In genomic region chr20:41367956-41368355, GRCh38 we compare ENCODE assay signal across 18 cellular contexts. TPM values are rescaled to one million over a fixed set of nuclear protein-coding genes. Genes with fewer than 3 reads are reported as not detected.
DNase-seq lines count a peak whose midpoint lies in the region; ATAC-seq and TF ChIP-seq lines count a peak whose summit lies in the region.
"Had no signal": no experiment of that assay in that cellular context is flagged by ENCODE, and none has a peak within 500 bp of the region (broad histone marks: within the 10 kb centered on the region; RNA-seq: fewer than 3 reads in every experiment).

No MANE protein-coding gene starts in this region.

- H3K4me3 Mint-ChIP-seq in Caco-2 (ENCODE audit: unreplicated experiment) (peak overlapping the region; percentile 64), endodermal cell (peak overlapping the region; percentile 54), neural progenitor cell (peak overlapping the region; percentile 90)
- H3K4me3 Mint-ChIP-seq in activated T-helper 2 cell treated with anti-CD3 and anti-CD28 coated beads, Interferon-gamma antibody, Interleukin-2, Interleukin-4, amounts not matched to agents 10 μg/mL and 5 μg/mL and 100 μg/mL, durations not matched to agents 14 hours and 24 hours and 36 hours (ENCODE audit: low read depth): peak overlapping the region; percentile 13

- H3K27ac Mint-ChIP-seq in Caco-2 (ENCODE audit: unreplicated experiment) (no peak overlapping the region), endodermal cell (no peak overlapping the region), neural progenitor cell (no peak overlapping the region)
- no peak overlapping the region for H3K27ac Mint-ChIP-seq in activated T-helper 2 cell treated with anti-CD3 and anti-CD28 coated beads, Interferon-gamma antibody, Interleukin-2, Interleukin-4, amounts not matched to agents 10 μg/mL and 5 μg/mL and 100 μg/mL, durations not matched to agents 14 hours and 24 hours and 36 hours
- H3K27ac Mint-ChIP-seq: CD8-positive, alpha-beta T cell; HFFc6 had no signal

- H3K36me3 Mint-ChIP-seq in Caco-2 (ENCODE audit: insufficient read depth, unreplicated experiment) (peaks cover 6% of the 10 kb centered on the region), endodermal cell (ENCODE audit: low read depth) (no peaks in the 10 kb centered on the region), neural progenitor cell (no peaks in the 10 kb centered on the region)
- H3K36me3 Mint-ChIP-seq in activated T-helper 2 cell treated with anti-CD3 and anti-CD28 coated beads, Interferon-gamma antibody, Interleukin-2, Interleukin-4, amounts not matched to agents 10 μg/mL and 5 μg/mL and 100 μg/mL, durations not matched to agents 14 hours and 24 hours and 36 hours (ENCODE audit: low read depth): no peaks in the 10 kb centered on the region
- H3K36me3 Mint-ChIP-seq: CD14-positive monocyte; CD8-positive, alpha-beta T cell had no signal

- POLR2A ChIA-PET in Caco-2 (lab: Charles Lee): no interaction called here
- POLR2A ChIA-PET in HEK293T (lab: Yijun Ruan, JAX): no interaction called here

- WGBS in endodermal cell (ENCODE audit: insufficient coverage in 1 of 2, insufficient read length in 1 of 2), 2 experiments: 92% methylated on average over 2 to 3 of the region's 3 CpGs

- H3K4me3 ChIP-seq in Caco-2 (ENCODE audit: low read depth, low read length) (no peak overlapping the region), endodermal cell (ENCODE audit: low read length) (no peak overlapping the region), neural progenitor cell (no peak overlapping the region)
- H3K4me3 ChIP-seq: GM23248, HAP-1 had no signal

- intact Hi-C loops in Caco-2 (cut with micrococcal nuclease; ENCODE audit: unreplicated experiment): no loop called here
- intact Hi-C loops in activated T-helper 2 cell treated with anti-CD3 and anti-CD28 coated beads, Interferon-gamma antibody, Interleukin-2, Interleukin-4, amounts not matched to agents 10 μg/mL and 5 μg/mL and 100 μg/mL, durations not matched to agents 14 hours and 24 hours and 36 hours (cut with micrococcal nuclease): no loop called here

- H3K4me1 Mint-ChIP-seq in Caco-2 (ENCODE audit: low read depth, unreplicated experiment) (peaks cover 11% of the 10 kb centered on the region), endodermal cell (peaks cover 6% of the 10 kb centered on the region), neural progenitor cell (peaks cover 11% of the 10 kb centered on the region)
- no peaks in the 10 kb centered on the region for H3K4me1 Mint-ChIP-seq in activated T-helper 2 cell treated with anti-CD3 and anti-CD28 coated beads, Interferon-gamma antibody, Interleukin-2, Interleukin-4, amounts not matched to agents 10 μg/mL and 5 μg/mL and 100 μg/mL, durations not matched to agents 14 hours and 24 hours and 36 hours (ENCODE audit: low read depth)

- peaks cover 8% of the 10 kb centered on the region for H3K9me3 Mint-ChIP-seq in Caco-2 (ENCODE audit: unreplicated experiment)
- H3K9me3 Mint-ChIP-seq in activated T-helper 2 cell treated with anti-CD3 and anti-CD28 coated beads, Interferon-gamma antibody, Interleukin-2, Interleukin-4, amounts not matched to agents 10 μg/mL and 5 μg/mL and 100 μg/mL, durations not matched to agents 14 hours and 24 hours and 36 hours: peaks cover 4% of the 10 kb centered on the region
- peaks cover 19% of the 10 kb centered on the region for H3K9me3 Mint-ChIP-seq in endodermal cell
- H3K9me3 Mint-ChIP-seq in neural progenitor cell: peaks cover 10% of the 10 kb centered on the region

- H4K20me1 ChIP-seq in neural progenitor cell (ENCODE audit: low read depth): peaks cover 10% of the 10 kb centered on the region

- H3K27me3 Mint-ChIP-seq in Caco-2 (ENCODE audit: insufficient read depth, unreplicated experiment): peaks cover 28% of the 10 kb centered on the region
- peaks cover 33% of the 10 kb centered on the region for H3K27me3 Mint-ChIP-seq in activated T-helper 2 cell treated with anti-CD3 and anti-CD28 coated beads, Interferon-gamma antibody, Interleukin-2, Interleukin-4, amounts not matched to agents 10 μg/mL and 5 μg/mL and 100 μg/mL, durations not matched to agents 14 hours and 24 hours and 36 hours (ENCODE audit: low read depth)
- peaks cover 60% of the 10 kb centered on the region for H3K27me3 Mint-ChIP-seq in endodermal cell (ENCODE audit: insufficient read depth)
- peaks cover 21% of the 10 kb centered on the region for H3K27me3 Mint-ChIP-seq in neural progenitor cell (ENCODE audit: insufficient read depth, low read depth)

- CTCF ChIA-PET in Caco-2 (lab: Charles Lee): interaction anchor here (0.6 to 1.2 kb wide), 2 partner anchors 27 to 661 kb away, joined by 3 to 7 read pairs; partner anchors contain the start of gene LPIN3
- CTCF ChIA-PET in HEK293T (lab: Yijun Ruan, JAX): no interaction called here

- H2AFZ ChIP-seq in neural progenitor cell (replicated peaks): no peak overlapping the region
- H2AFZ ChIP-seq: GM23248 had no signal

- H3K79me2 ChIP-seq in neural progenitor cell (ENCODE audit: low read depth): no peaks in the 10 kb centered on the region

- ATAC-seq in HG03439 (IDR thresholded peaks at IDR 0.05; ENCODE audit: unreplicated experiment) (no peak), GM21423 (IDR thresholded peaks at IDR 0.05; ENCODE audit: unreplicated experiment) (no peak)
- ATAC-seq: CD8-positive, alpha-beta T cell had no signal

- no TSS peak for BruUV-seq in Caco-2 (replicated peaks; lab: Mats Ljungman, UMichigan)

- DNase-seq in Caco-2: no peak
- no peak for DNase-seq in activated T-helper 2 cell treated with anti-CD3 and anti-CD28 coated beads, Interferon-gamma antibody, Interleukin-2, Interleukin-4, amounts not matched to agents 10 μg/mL and 5 μg/mL and 100 μg/mL, durations not matched to agents 14 hours and 24 hours and 36 hours (ENCODE audit: low spot score)
- no peak for DNase-seq in endodermal cell
- DNase-seq in neural progenitor cell (ENCODE audit: low spot score): no peak
- DNase-seq in occipital lobe (lab: John Stamatoyannopoulos, UW): no peak
- DNase-seq in HEK293T (ENCODE audit: extremely low spot score): no peak
- DNase-seq: CD8-positive, alpha-beta T cell; COR-L47; DND-41; GDM1; GM23248; HFFc6 had no signal

- no peak overlapping the region for H3K27ac ChIP-seq in endodermal cell (ENCODE audit: low read depth, low read length)
- no peak overlapping the region for H3K27ac ChIP-seq in neural progenitor cell
- H3K27ac ChIP-seq: 22Rv1, GM23248, HL-60 had no signal

- peaks cover 4% of the 10 kb centered on the region; the same call in 1 of the 2 replicates for H3K9me3 ChIP-seq in Caco-2
- no peaks in the 10 kb centered on the region for H3K9me3 ChIP-seq in endodermal cell (ENCODE audit: control insufficient read depth, low read length)
- H3K9me3 ChIP-seq in neural progenitor cell (ENCODE audit: low read depth): no peaks in the 10 kb centered on the region
- H3K9me3 ChIP-seq: HAP-1 had no signal

- peaks cover 12% of the 10 kb centered on the region for H3F3A ChIP-seq in neural progenitor cell (ENCODE audit: low read depth)

- no peak for TF ChIP-seq CTCF in Caco-2 (IDR thresholded peaks at IDR 0.05; ENCODE audit: insufficient read depth in 1 of 2, low read depth in 1 of 2, low read length in 1 of 2, severe bottlenecking in 1 of 2, unreplicated experiment in 1 of 2)
- TF ChIP-seq CTCF in endodermal cell (conservative IDR thresholded peaks at IDR 0.05): no peak
- no peak for TF ChIP-seq CTCF in neural progenitor cell (IDR thresholded peaks at IDR 0.05)

- no peak overlapping the region for H3K4me2 ChIP-seq in neural progenitor cell

- H3K9ac ChIP-seq in endodermal cell (ENCODE audit: extremely low read depth, low read length, poor library complexity, severe bottlenecking): no peak overlapping the region
- H3K9ac ChIP-seq in neural progenitor cell: no peak overlapping the region
- H3K9ac ChIP-seq: GM23248 had no signal

- H3K4me1 ChIP-seq in Caco-2 (0 out of 2 replicates have a peak, but pooled peaks cover 6% of the 10 kb centered on the region), endodermal cell (ENCODE audit: control insufficient read depth, insufficient read depth, low read length) (no peaks in the 10 kb centered on the region), neural progenitor cell (peaks cover 9% of the 10 kb centered on the region)

- H3K27me3 ChIP-seq in Caco-2 (replicated peaks; ENCODE audit: control insufficient read depth, insufficient read depth, low read length) (peaks cover 8% of the 10 kb centered on the region), endodermal cell (ENCODE audit: control insufficient read depth, insufficient read depth, low read length, poor library complexity, severe bottlenecking) (peaks cover 53% of the 10 kb centered on the region), neural progenitor cell (peaks cover 63% of the 10 kb centered on the region)

- no peaks in the 10 kb centered on the region for H3K36me3 ChIP-seq in Caco-2 (ENCODE audit: control insufficient read depth, insufficient read depth, low read length)
- H3K36me3 ChIP-seq in endodermal cell (ENCODE audit: control insufficient read depth, insufficient read depth, low read length): no peaks in the 10 kb centered on the region
- H3K36me3 ChIP-seq in neural progenitor cell: no peaks in the 10 kb centered on the region

TF ChIP-seq in HEK293T, 16 proteins besides CTCF, POLR2A, EP300 and RAD21 (continues in another document):
- no peak for TF ChIP-seq HDGF (IDR thresholded peaks at IDR 0.05; ENCODE audit: borderline replicate concordance)

RNA-seq across cellular contexts. Expression of gene EMILIN3, which starts 1.3 kb away (rescaled TPM):
- total RNA-seq in Caco-2 (2022) (0.50 and 0.51 TPM in 2 replicates), endodermal cell (1 to 10 TPM; 5.3 to 9.6 TPM), neural progenitor cell (ENCODE audit: low replicate concordance) (3.5 and 9.0 TPM in 2 replicates), occipital lobe (3.1 TPM)
- total RNA-seq in activated T-helper 2 cell treated with anti-CD3 and anti-CD28 coated beads, Interferon-gamma antibody, Interleukin-2, Interleukin-4, amounts not matched to agents 10 μg/mL and 5 μg/mL and 100 μg/mL, durations not matched to agents 14 hours and 24 hours and 36 hours: 0.07 TPM in 1 of 2 replicates, not detected in the other
- 9.3 TPM for polyA plus RNA-seq in endodermal cell (2013, experiment 1 of 2)
- 8.2 TPM for polyA plus RNA-seq in endodermal cell (2013, experiment 2 of 2)
- total RNA-seq: CD8-positive, alpha-beta T cell; GM23248; HFFc6 had no signal
- polyA plus RNA-seq: CD14-positive monocyte, GM23248 had no signal

RNA-seq across cellular contexts. Expression of gene LPIN3, which starts 27.3 kb away (rescaled TPM):
- 32.6 and 32.8 TPM in 2 replicates for total RNA-seq in Caco-2 (2022)
- 1.2 and 1.6 TPM in 2 replicates for total RNA-seq in activated T-helper 2 cell treated with anti-CD3 and anti-CD28 coated beads, Interferon-gamma antibody, Interleukin-2, Interleukin-4, amounts not matched to agents 10 μg/mL and 5 μg/mL and 100 μg/mL, durations not matched to agents 14 hours and 24 hours and 36 hours
- total RNA-seq in endodermal cell: 10 to 100 TPM; 13.1 to 13.2 TPM
- 7.1 TPM for polyA plus RNA-seq in endodermal cell (2013, experiment 1 of 2)
- 6.8 TPM for polyA plus RNA-seq in endodermal cell (2013, experiment 2 of 2)
- 2.8 and 8.9 TPM in 2 replicates for total RNA-seq in neural progenitor cell (ENCODE audit: low replicate concordance)
- 0.16 TPM for total RNA-seq in occipital lobe
- polyA plus RNA-seq: CD14-positive monocyte had no signal

RNA-seq across cellular contexts. Expression of gene ZHX3, which starts 50.4 kb away (rescaled TPM):
- 22.9 and 24.6 TPM in 2 replicates for total RNA-seq in Caco-2 (2022)
- 8.2 and 11.4 TPM in 2 replicates for total RNA-seq in activated T-helper 2 cell treated with anti-CD3 and anti-CD28 coated beads, Interferon-gamma antibody, Interleukin-2, Interleukin-4, amounts not matched to agents 10 μg/mL and 5 μg/mL and 100 μg/mL, durations not matched to agents 14 hours and 24 hours and 36 hours
- total RNA-seq in endodermal cell: 1 to 10 TPM; 5.4 to 5.5 TPM
- 8.3 TPM for polyA plus RNA-seq in endodermal cell (2013, experiment 1 of 2)
- 6.9 TPM for polyA plus RNA-seq in endodermal cell (2013, experiment 2 of 2)
- 5.2 and 6.8 TPM in 2 replicates for total RNA-seq in neural progenitor cell (ENCODE audit: low replicate concordance)
- 18.9 TPM for total RNA-seq in occipital lobe

Comparison
In these comparisons a context has a peak if more than half of its experiments do, and no peak if none do; other contexts are left out.
1. H3K4me3 Mint-ChIP-seq: peak in every context shown above with its lines; median percentile 90 in neural progenitor cell; 64 in Caco-2; 54 in endodermal cell; 13 in activated T-helper 2 cell treated with anti-CD3 and anti-CD28 coated beads, Interferon-gamma antibody, Interleukin-2, Interleukin-4, amounts not matched to agents 10 μg/mL and 5 μg/mL and 100 μg/mL, durations not matched to agents 14 hours and 24 hours and 36 hours.